Comparison of ENCODE assay signal across 23 cellular contexts in genomic region chr12:28855761-28856160, GRCh38.
DNase-seq lines count a peak whose midpoint lies in the region; ATAC-seq and TF ChIP-seq lines count a peak whose summit lies in the region.
"Had no signal": no experiment of that assay in that cellular context is flagged by ENCODE, and none has a peak within 500 bp of the region (broad histone marks: within the 10 kb centered on the region; RNA-seq: fewer than 3 reads in every experiment).

No MANE protein-coding gene starts in this region.

- H3K56ac ChIP-seq in IMR-90 (ENCODE audit: extremely low read depth, insufficient read depth, low read length): 0 out of 2 replicates have a peak overlapping the region, but pooled peaks have one; percentile 3

- POLR2A ChIA-PET in IMR-90 (lab: Charles Lee; ENCODE audit: unreplicated experiment): no interaction called here

- no peaks in the 10 kb centered on the region for H3K9me1 ChIP-seq in IMR-90 (ENCODE audit: insufficient read depth, low read length)

- H3K27me3 Mint-ChIP-seq in mesothelial cell of epicardium (ENCODE audit: low read depth) (no peaks in the 10 kb centered on the region), progenitor cell of endocrine pancreas (no peaks in the 10 kb centered on the region)

- H3K79me1 ChIP-seq in IMR-90 (ENCODE audit: low read depth in 1 of 2, low read length in 2 of 2): no peaks in the 10 kb centered on the region

- H3K14ac ChIP-seq in IMR-90 (replicated peaks; ENCODE audit: low read depth, low read length): no peak overlapping the region; the same call in 1 of the 2 replicates

- peaks cover 5% of the 10 kb centered on the region for H3K9me3 Mint-ChIP-seq in mesothelial cell of epicardium
- H3K9me3 Mint-ChIP-seq in progenitor cell of endocrine pancreas (ENCODE audit: low read depth): no peaks in the 10 kb centered on the region

- H2BK120ac ChIP-seq in IMR-90 (ENCODE audit: low read depth, low read length): no peak overlapping the region

- H3K18ac ChIP-seq in IMR-90 (ENCODE audit: low read depth, low read length): no peak overlapping the region

- ATAC-seq in IMR-90 (ENCODE audit: low read depth) (no peak), sciatic nerve (peak; percentile 77)
- ATAC-seq: GM12878, SK-N-SH treated with all-trans-retinoic acid at 6 μM for 48 hours had no signal

- BruUV-seq in IMR-90 (replicated peaks; lab: Mats Ljungman, UMichigan): no TSS peak

- no peak overlapping the region for H2AFZ ChIP-seq in IMR-90 (replicated peaks; ENCODE audit: low read length, poor library complexity)

- H3K4me1 Mint-ChIP-seq in mesothelial cell of epicardium (peaks cover 36% of the 10 kb centered on the region), progenitor cell of endocrine pancreas (ENCODE audit: low read depth) (peaks cover 5% of the 10 kb centered on the region)
- H3K4me1 Mint-ChIP-seq: CD4-positive, CD25-positive, alpha-beta regulatory T cell had no signal

- dilution Hi-C loops in IMR-90 (cut with HindIII; ENCODE audit: low sequenced_read_pairs, unreplicated experiment): no loop called here

- no peak overlapping the region for H4K91ac ChIP-seq in IMR-90 (ENCODE audit: insufficient read depth, low read depth, low read length)

- H3K36me3 ChIP-seq in IMR-90 (ENCODE audit: control insufficient read depth, insufficient read depth, low read length): no peaks in the 10 kb centered on the region
- no peaks in the 10 kb centered on the region for H3K36me3 ChIP-seq in WERI-Rb-1
- H3K36me3 ChIP-seq: MG63, Peyer's patch had no signal

- H3K36me3 Mint-ChIP-seq in mesothelial cell of epicardium (no peaks in the 10 kb centered on the region), progenitor cell of endocrine pancreas (ENCODE audit: insufficient read depth) (no peaks in the 10 kb centered on the region)
- H3K36me3 Mint-ChIP-seq: CD4-positive, CD25-positive, alpha-beta regulatory T cell had no signal

- H2BK20ac ChIP-seq in IMR-90 (ENCODE audit: low read depth, low read length): no peak overlapping the region

- TF ChIP-seq POLR2A in IMR-90 (IDR thresholded peaks at IDR 0.05; ENCODE audit: low read depth, low read length): no peak

- H4K20me1 ChIP-seq in IMR-90 (ENCODE audit: insufficient read depth, low read length): no peaks in the 10 kb centered on the region

- TF ChIP-seq CTCF in IMR-90 (conservative IDR thresholded peaks at IDR 0.05; ENCODE audit: low read depth, low read length) (no peak), WERI-Rb-1 (IDR thresholded peaks at IDR 0.05; ENCODE audit: low read depth, low read length) (no peak), mesothelial cell of epicardium (IDR thresholded peaks at IDR 0.05; ENCODE audit: unreplicated experiment) (no peak), foreskin fibroblast (IDR thresholded peaks at IDR 0.05; ENCODE audit: low read depth, low read length) (no peak), progenitor cell of endocrine pancreas (IDR thresholded peaks at IDR 0.05; ENCODE audit: unreplicated experiment) (no peak)

- H3K4me3 ChIP-seq in IMR-90 (ENCODE audit: insufficient read depth, low read depth, low read length): no peak overlapping the region
- H3K4me3 ChIP-seq in WERI-Rb-1 (ENCODE audit: low read depth, low read length): no peak overlapping the region
- no peak overlapping the region for H3K4me3 ChIP-seq in foreskin fibroblast (ENCODE audit: low read depth in 1 of 2, low read length in 2 of 2)
- H3K4me3 ChIP-seq: GM12878, MG63, Peyer's patch had no signal

- H4K5ac ChIP-seq in IMR-90 (ENCODE audit: low read depth, low read length): no peak overlapping the region

- no peak overlapping the region for H2AK9ac ChIP-seq in IMR-90 (replicated peaks; ENCODE audit: low read depth, low read length, poor library complexity)

- no peaks in the 10 kb centered on the region for H3K4me1 ChIP-seq in IMR-90 (ENCODE audit: control insufficient read depth, insufficient read depth, low read length)
- H3K4me1 ChIP-seq: Peyer's patch had no signal

- CTCF ChIA-PET in IMR-90 (lab: Yijun Ruan, JAX): no interaction called here

- H3K9me3 ChIP-seq in IMR-90 (ENCODE audit: control insufficient read depth, insufficient read depth, low read length): no peaks in the 10 kb centered on the region
- H3K9me3 ChIP-seq in WERI-Rb-1 (ENCODE audit: severe bottlenecking): no peaks in the 10 kb centered on the region
- H3K9me3 ChIP-seq: MG63, Peyer's patch had no signal

- no peak overlapping the region for H2BK5ac ChIP-seq in IMR-90 (ENCODE audit: low read depth, low read length, poor library complexity, severe bottlenecking)

- no peak for TF ChIP-seq RAD21 in IMR-90 (IDR thresholded peaks at IDR 0.05; ENCODE audit: low read length)

- DNase-seq in IMR-90: no peak
- peak; percentile 16 for DNase-seq in WERI-Rb-1
- DNase-seq in mesothelial cell of epicardium (ENCODE audit: low spot score in 2 of 2, unreplicated experiment in 2 of 2): no peak
- DNase-seq in sciatic nerve (ENCODE audit: low spot score): no peak
- DNase-seq in D341Med (ENCODE audit: low spot score): no peak
- DNase-seq in foreskin fibroblast: no peak
- DNase-seq in progenitor cell of endocrine pancreas (ENCODE audit: low spot score, unreplicated experiment): no peak
- DNase-seq in cardiac septum (ENCODE audit: low spot score): no peak
- DNase-seq: CD4-positive, CD25-positive, alpha-beta regulatory T cell; COR-L47; DMS 273 treated with DMSO at 0.1 percent for 48 hours; DMS79 treated with DMSO at 0.1 percent for 48 hours; Kasumi-1; MG63; NCI-H1417; NCI-H1694 treated with DMSO at 0.1 percent for 48 hours; NCI-H2081 treated with DMSO at 0.1 percent for 48 hours; NCI-H2171 treated with DMSO at 0.1 percent for 48 hours; NCI-H446 treated with DMSO at 0.1 percent for 48 hours; NCI-H526 treated with DMSO at 0.1 percent for 48 hours; Peyer's patch had no signal

- no peak overlapping the region for H3K4me2 ChIP-seq in IMR-90 (ENCODE audit: low read depth, low read length)

- H3K27ac ChIP-seq in IMR-90 (ENCODE audit: insufficient read depth, low read length) (no peak overlapping the region), WERI-Rb-1 (no peak overlapping the region)
- H3K27ac ChIP-seq: Peyer's patch had no signal

- no peak overlapping the region for H2AK5ac ChIP-seq in IMR-90 (ENCODE audit: low read depth, low read length)

- H3K4me3 Mint-ChIP-seq in mesothelial cell of epicardium: no peak overlapping the region
- no peak overlapping the region for H3K4me3 Mint-ChIP-seq in progenitor cell of endocrine pancreas (ENCODE audit: low read depth)
- H3K4me3 Mint-ChIP-seq: CD4-positive, CD25-positive, alpha-beta regulatory T cell had no signal

- in situ Hi-C loops in IMR-90 (cut with MboI; ENCODE audit: low sequenced_read_pairs): no loop called here

- H3K27me3 ChIP-seq in IMR-90 (ENCODE audit: control insufficient read depth, insufficient read depth, low read length): no peaks in the 10 kb centered on the region
- H3K27me3 ChIP-seq in WERI-Rb-1 (ENCODE audit: insufficient read depth, low read depth, severe bottlenecking): no peaks in the 10 kb centered on the region
- H3K27me3 ChIP-seq: MG63, Peyer's patch had no signal

- no CpG with 5 or more reads among the region's 2 CpGs for WGBS in IMR-90 (ENCODE audit: extremely low coverage in 2 of 2, insufficient read length in 1 of 2), 2 experiments

- no peak overlapping the region for H3K9ac ChIP-seq in IMR-90 (ENCODE audit: low read depth, low read length)

- no peak overlapping the region for H3K23ac ChIP-seq in IMR-90 (ENCODE audit: low read depth, low read length)

- H2BK15ac ChIP-seq in IMR-90 (ENCODE audit: low read depth, low read length): no peak overlapping the region

- H3K4ac ChIP-seq in IMR-90 (ENCODE audit: low read depth, low read length): no peak overlapping the region

- H3K27ac Mint-ChIP-seq in mesothelial cell of epicardium (peak overlapping the region; percentile 44), progenitor cell of endocrine pancreas (no peak overlapping the region)
- H3K27ac Mint-ChIP-seq: CD4-positive, CD25-positive, alpha-beta regulatory T cell had no signal

- 0 out of 4 replicates have a peak overlapping the region, but pooled peaks of 1 of the 2 experiments have one; percentile 17 for H4K8ac ChIP-seq in IMR-90 (ENCODE audit: low read depth in 2 of 2, low read length in 2 of 2)

- intact Hi-C loops in IMR-90 (cut with micrococcal nuclease) (no loop called here), sciatic nerve (cut with DNase I) (no loop called here), cardiac septum (cut with DNase I) (no loop called here)

TF ChIP-seq in IMR-90, 13 proteins besides CTCF, POLR2A, EP300 and RAD21:
- TF ChIP-seq USF2 (IDR thresholded peaks at IDR 0.05; ENCODE audit: low read depth, low read length): no peak
- TF ChIP-seq CHD1 (IDR thresholded peaks at IDR 0.05; ENCODE audit: low read depth, low read length): no peak
- TF ChIP-seq NFE2L2 (IDR thresholded peaks at IDR 0.05; ENCODE audit: low read depth, low read length): no peak
- TF ChIP-seq MXI1 (IDR thresholded peaks at IDR 0.05; ENCODE audit: borderline replicate concordance, low read depth, low read length): no peak
- no peak for TF ChIP-seq RFX5 (IDR thresholded peaks at IDR 0.05; ENCODE audit: low read depth, low read length)
- TF ChIP-seq CEBPB (IDR thresholded peaks at IDR 0.05; ENCODE audit: low read depth, low read length): no peak
- no peak for TF ChIP-seq MAFK (IDR thresholded peaks at IDR 0.05; ENCODE audit: low read depth, low read length)
- TF ChIP-seq RCOR1 (IDR thresholded peaks at IDR 0.05; ENCODE audit: insufficient replicate concordance, low read length): no peak
- no peak for TF ChIP-seq MAZ (IDR thresholded peaks at IDR 0.05; ENCODE audit: borderline replicate concordance, low read depth, low read length)
